In the genomic region with DNA sequence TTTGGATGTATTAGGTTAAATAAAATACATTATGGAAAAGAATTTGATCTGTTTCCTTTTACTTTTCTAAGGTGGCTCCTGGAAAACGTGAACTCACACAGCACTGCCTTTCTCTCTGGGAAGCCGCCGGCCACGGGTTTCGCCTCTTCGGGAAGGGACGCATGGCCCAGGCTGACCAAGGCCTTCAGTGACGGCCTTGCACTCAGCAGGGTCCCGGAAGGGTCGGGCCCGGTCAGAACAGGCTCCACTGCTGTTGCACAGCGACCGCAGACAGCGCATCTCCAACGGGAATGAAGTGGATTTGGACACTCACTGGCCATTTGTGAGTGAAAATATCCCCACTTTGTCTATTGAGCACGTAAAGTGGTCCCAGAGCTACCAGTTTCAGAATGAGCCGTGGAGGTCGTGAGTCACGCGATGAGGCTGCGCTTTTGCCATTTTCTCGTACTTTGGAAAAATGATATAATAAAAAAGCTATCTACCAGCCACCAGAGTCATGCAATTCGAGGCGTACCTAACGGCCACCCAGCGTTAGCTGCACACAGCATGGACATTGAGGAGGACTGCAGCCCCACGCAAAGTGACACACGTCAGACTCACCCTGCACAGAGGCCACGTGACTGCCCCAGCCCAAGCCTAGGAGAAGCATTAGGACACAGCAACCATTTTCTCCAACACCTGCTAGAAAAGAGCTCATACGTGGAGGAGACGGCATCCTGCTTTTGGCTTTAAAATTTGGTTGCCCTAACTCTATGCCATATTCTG, we compare ENCODE assay signal across 2 cellular contexts.
TF ChIP-seq lines count a peak whose summit lies in the region.

No MANE protein-coding gene starts in this region.

TF ChIP-seq in GM23338, 12 proteins besides CTCF, POLR2A, EP300 and RAD21 (continues in another document):
- TF ChIP-seq POLR2AphosphoS5 (IDR thresholded peaks at IDR 0.05; ENCODE audit: low read depth), result no peak
- TF ChIP-seq EZH2phosphoT487 (IDR thresholded peaks at IDR 0.05; ENCODE audit: unreplicated experiment), result no peak
- no peak for TF ChIP-seq CREB1 (CRISPR knock-in tag; IDR thresholded peaks at IDR 0.05; ENCODE audit: low read depth)
- TF ChIP-seq, protein P1, sequence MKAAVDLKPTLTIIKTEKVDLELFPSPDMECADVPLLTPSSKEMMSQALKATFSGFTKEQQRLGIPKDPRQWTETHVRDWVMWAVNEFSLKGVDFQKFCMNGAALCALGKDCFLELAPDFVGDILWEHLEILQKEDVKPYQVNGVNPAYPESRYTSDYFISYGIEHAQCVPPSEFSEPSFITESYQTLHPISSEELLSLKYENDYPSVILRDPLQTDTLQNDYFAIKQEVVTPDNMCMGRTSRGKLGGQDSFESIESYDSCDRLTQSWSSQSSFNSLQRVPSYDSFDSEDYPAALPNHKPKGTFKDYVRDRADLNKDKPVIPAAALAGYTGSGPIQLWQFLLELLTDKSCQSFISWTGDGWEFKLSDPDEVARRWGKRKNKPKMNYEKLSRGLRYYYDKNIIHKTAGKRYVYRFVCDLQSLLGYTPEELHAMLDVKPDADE (IDR thresholded peaks at IDR 0.05), result no peak
- TF ChIP-seq NANOG (IDR thresholded peaks at IDR 0.05; ENCODE audit: borderline replicate concordance), result no peak
- no peak for TF ChIP-seq STAT1 (IDR thresholded peaks at IDR 0.05; ENCODE audit: unreplicated experiment)
- TF ChIP-seq, protein P2, sequence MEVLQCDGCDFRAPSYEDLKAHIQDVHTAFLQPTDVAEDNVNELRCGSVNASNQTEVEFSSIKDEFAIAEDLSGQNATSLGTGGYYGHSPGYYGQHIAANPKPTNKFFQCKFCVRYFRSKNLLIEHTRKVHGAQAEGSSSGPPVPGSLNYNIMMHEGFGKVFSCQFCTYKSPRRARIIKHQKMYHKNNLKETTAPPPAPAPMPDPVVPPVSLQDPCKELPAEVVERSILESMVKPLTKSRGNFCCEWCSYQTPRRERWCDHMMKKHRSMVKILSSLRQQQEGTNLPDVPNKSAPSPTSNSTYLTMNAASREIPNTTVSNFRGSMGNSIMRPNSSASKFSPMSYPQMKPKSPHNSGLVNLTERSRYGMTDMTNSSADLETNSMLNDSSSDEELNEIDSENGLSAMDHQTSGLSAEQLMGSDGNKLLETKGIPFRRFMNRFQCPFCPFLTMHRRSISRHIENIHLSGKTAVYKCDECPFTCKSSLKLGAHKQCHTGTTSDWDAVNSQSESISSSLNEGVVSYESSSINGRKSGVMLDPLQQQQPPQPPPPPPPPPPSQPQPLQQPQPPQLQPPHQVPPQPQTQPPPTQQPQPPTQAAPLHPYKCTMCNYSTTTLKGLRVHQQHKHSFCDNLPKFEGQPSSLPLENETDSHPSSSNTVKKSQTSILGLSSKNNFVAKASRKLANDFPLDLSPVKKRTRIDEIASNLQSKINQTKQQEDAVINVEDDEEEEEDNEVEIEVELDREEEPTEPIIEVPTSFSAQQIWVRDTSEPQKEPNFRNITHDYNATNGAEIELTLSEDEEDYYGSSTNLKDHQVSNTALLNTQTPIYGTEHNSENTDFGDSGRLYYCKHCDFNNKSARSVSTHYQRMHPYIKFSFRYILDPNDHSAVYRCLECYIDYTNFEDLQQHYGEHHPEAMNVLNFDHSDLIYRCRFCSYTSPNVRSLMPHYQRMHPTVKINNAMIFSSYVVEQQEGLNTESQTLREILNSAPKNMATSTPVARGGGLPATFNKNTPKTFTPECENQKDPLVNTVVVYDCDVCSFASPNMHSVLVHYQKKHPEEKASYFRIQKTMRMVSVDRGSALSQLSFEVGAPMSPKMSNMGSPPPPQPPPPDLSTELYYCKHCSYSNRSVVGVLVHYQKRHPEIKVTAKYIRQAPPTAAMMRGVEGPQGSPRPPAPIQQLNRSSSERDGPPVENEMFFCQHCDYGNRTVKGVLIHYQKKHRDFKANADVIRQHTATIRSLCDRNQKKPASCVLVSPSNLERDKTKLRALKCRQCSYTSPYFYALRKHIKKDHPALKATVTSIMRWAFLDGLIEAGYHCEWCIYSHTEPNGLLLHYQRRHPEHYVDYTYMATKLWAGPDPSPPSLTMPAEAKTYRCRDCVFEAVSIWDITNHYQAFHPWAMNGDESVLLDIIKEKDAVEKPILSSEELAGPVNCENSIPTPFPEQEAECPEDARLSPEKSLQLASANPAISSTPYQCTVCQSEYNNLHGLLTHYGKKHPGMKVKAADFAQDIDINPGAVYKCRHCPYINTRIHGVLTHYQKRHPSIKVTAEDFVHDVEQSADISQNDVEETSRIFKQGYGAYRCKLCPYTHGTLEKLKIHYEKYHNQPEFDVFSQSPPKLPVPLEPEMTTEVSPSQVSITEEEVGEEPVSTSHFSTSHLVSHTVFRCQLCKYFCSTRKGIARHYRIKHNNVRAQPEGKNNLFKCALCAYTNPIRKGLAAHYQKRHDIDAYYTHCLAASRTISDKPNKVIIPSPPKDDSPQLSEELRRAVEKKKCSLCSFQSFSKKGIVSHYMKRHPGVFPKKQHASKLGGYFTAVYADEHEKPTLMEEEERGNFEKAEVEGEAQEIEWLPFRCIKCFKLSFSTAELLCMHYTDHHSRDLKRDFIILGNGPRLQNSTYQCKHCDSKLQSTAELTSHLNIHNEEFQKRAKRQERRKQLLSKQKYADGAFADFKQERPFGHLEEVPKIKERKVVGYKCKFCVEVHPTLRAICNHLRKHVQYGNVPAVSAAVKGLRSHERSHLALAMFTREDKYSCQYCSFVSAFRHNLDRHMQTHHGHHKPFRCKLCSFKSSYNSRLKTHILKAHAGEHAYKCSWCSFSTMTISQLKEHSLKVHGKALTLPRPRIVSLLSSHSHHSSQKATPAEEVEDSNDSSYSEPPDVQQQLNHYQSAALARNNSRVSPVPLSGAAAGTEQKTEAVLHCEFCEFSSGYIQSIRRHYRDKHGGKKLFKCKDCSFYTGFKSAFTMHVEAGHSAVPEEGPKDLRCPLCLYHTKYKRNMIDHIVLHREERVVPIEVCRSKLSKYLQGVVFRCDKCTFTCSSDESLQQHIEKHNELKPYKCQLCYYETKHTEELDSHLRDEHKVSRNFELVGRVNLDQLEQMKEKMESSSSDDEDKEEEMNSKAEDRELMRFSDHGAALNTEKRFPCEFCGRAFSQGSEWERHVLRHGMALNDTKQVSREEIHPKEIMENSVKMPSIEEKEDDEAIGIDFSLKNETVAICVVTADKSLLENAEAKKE (CRISPR knock-in tag; IDR thresholded peaks at IDR 0.05), result no peak
- TF ChIP-seq ZNF331 (CRISPR knock-in tag; IDR thresholded peaks at IDR 0.05; ENCODE audit: low read depth), result no peak
- no peak for TF ChIP-seq EZH2 (IDR thresholded peaks at IDR 0.05; ENCODE audit: low read depth, unreplicated experiment)
- no peak for TF ChIP-seq JUNB (IDR thresholded peaks at IDR 0.05; ENCODE audit: unreplicated experiment)
- TF ChIP-seq ZNF114 (CRISPR knock-in tag; IDR thresholded peaks at IDR 0.05), result no peak

TF ChIP-seq in H1, 55 proteins besides CTCF, POLR2A, EP300 and RAD21:
- TF ChIP-seq CHD1 (IDR thresholded peaks at IDR 0.05; ENCODE audit: low read depth, low read length), result no peak
- TF ChIP-seq, protein P3, sequence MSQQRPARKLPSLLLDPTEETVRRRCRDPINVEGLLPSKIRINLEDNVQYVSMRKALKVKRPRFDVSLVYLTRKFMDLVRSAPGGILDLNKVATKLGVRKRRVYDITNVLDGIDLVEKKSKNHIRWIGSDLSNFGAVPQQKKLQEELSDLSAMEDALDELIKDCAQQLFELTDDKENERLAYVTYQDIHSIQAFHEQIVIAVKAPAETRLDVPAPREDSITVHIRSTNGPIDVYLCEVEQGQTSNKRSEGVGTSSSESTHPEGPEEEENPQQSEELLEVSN (IDR thresholded peaks at IDR 0.05), result no peak
